In genomic region chr10:132445516-132446194, GRCh38 we compare ENCODE assay signal across 1 cellular context.
TF ChIP-seq lines count a peak whose summit lies in the region.

No MANE protein-coding gene starts in this region.

TF ChIP-seq in H1, 55 proteins besides CTCF, POLR2A, EP300 and RAD21:
- TF ChIP-seq GTF2F1 (IDR thresholded peaks at IDR 0.05; ENCODE audit: borderline replicate concordance, low read depth, low read length) = no peak
- no peak for TF ChIP-seq CTBP2 (IDR thresholded peaks at IDR 0.05; ENCODE audit: borderline replicate concordance, insufficient read depth, insufficient read length, low read length)
- no peak for TF ChIP-seq CBX8 (IDR thresholded peaks at IDR 0.05; ENCODE audit: borderline replicate concordance, low read depth, low read length)
- no peak for TF ChIP-seq SRF (IDR thresholded peaks at IDR 0.05; ENCODE audit: low read depth, low read length)
- no peak for TF ChIP-seq KDM4A (IDR thresholded peaks at IDR 0.05; ENCODE audit: low read depth, low read length, severe bottlenecking)
- no peak for TF ChIP-seq TEAD4 (IDR thresholded peaks at IDR 0.05; ENCODE audit: low read depth, low read length)
- no peak for TF ChIP-seq JUND (IDR thresholded peaks at IDR 0.05; ENCODE audit: low read length)
- no peak for TF ChIP-seq CEBPB (IDR thresholded peaks at IDR 0.05; ENCODE audit: low read depth, low read length)
- TF ChIP-seq HDAC2 (IDR thresholded peaks at IDR 0.05; ENCODE audit: borderline replicate concordance in 1 of 2, low read depth in 2 of 2, low read length in 2 of 2) = no peak
- TF ChIP-seq MAFK (IDR thresholded peaks at IDR 0.05; ENCODE audit: low read depth, low read length) = no peak
- no peak for TF ChIP-seq KDM1A (IDR thresholded peaks at IDR 0.05; ENCODE audit: borderline replicate concordance, low read length)
- no peak for TF ChIP-seq EZH2 (IDR thresholded peaks at IDR 0.05; ENCODE audit: low read depth, low read length, severe bottlenecking)
- TF ChIP-seq, protein P1, sequence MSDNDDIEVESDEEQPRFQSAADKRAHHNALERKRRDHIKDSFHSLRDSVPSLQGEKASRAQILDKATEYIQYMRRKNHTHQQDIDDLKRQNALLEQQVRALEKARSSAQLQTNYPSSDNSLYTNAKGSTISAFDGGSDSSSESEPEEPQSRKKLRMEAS (IDR thresholded peaks at IDR 0.05) = no peak
- no peak for TF ChIP-seq SUZ12 (IDR thresholded peaks at IDR 0.05; ENCODE audit: low read length)
